In the genomic region with DNA sequence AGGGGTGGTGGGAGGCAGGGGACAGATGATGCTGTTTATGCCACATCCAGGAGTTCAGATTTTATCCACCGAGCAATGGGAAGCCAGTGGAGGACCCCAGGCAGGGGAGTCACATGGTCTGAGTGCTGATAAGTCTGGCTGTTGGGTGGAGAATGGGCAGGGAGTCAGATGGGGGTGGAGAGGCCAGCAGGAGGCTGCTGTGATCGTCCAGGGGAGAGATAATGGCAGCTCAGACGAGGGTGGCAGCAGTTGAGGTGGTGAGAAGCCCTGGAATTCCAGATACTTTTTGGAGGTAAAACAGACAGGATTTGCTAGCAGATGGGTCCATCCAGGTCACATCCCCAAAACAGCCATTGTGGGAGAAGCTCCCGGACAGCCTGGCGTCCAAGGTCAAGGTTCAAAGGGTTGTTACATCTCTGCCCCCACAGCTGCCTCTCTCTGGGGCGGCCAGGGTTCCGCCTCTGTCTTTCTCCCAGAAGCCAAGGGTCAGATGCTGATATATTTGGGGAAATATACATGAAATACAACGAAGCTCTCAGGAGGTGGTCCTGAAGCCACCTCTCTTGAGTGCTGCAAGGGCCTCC, we compare ENCODE assay signal across 33 cellular contexts.
"Had no signal": no experiment of that assay in that cellular context is flagged by ENCODE, and none has a peak within 500 bp of the region (broad histone marks: within the 10 kb centered on the region; RNA-seq: fewer than 3 reads in every experiment).

No MANE protein-coding gene starts in this region.

- H3K27ac ChIP-seq: brain microvascular endothelial cell, esophagus muscularis mucosa, foreskin keratinocyte, gastrocnemius medialis, heart left ventricle had no signal

- FAIRE-seq: astrocyte, colon had no signal

- H3K27ac Mint-ChIP-seq: activated CD4-positive, alpha-beta memory T cell treated with anti-CD3 and anti-CD28 coated beads for 36 hours; activated CD4-positive, alpha-beta T cell treated with anti-CD3 and anti-CD28 coated beads for 36 hours; activated CD4-positive, alpha-beta T cell treated with anti-CD3 and anti-CD28 coated beads, Interleukin-2, amount 10 ng/mL, durations not matched to agents 24 days and 14 days; activated CD8-positive, alpha-beta memory T cell treated with anti-CD3 and anti-CD28 coated beads, Interleukin-2, amount 10 ng/mL, durations not matched to agents 7 days and 5 days; activated CD8-positive, alpha-beta T cell treated with anti-CD3 and anti-CD28 coated beads, Interleukin-2, amount 10 ng/mL, durations not matched to agents 7 days and 5 days; activated naive CD4-positive, alpha-beta T cell treated with anti-CD3 and anti-CD28 coated beads for 36 hours; activated naive CD4-positive, alpha-beta T cell treated with anti-CD3 and anti-CD28 coated beads, Interleukin-2, amount 50 U/mL, for 24 hours; activated naive CD8-positive, alpha-beta T cell treated with anti-CD3 and anti-CD28 coated beads, Interleukin-2, amount 10 ng/mL, durations not matched to agents 7 days and 5 days; activated T-helper 1 cell treated with anti-CD3 and anti-CD28 coated beads, Interleukin-12 subunit alpha, Interleukin-12 subunit beta, Interleukin-2, Interleukin-4 antibody, amounts not matched to agents 30 ng/mL and 10 ng/mL and 1 ng/mL, durations not matched to agents 14 hours and 24 hours and 36 hours; activated T-helper 2 cell treated with anti-CD3 and anti-CD28 coated beads, Interferon-gamma antibody, Interleukin-2, Interleukin-4, amounts not matched to agents 10 μg/mL and 5 μg/mL and 100 μg/mL, durations not matched to agents 14 hours and 24 hours and 36 hours; effector memory CD8-positive, alpha-beta T cell had no signal

- H3K9me3 ChIP-seq: esophagus muscularis mucosa, gastrocnemius medialis, heart left ventricle had no signal

- H3K4me1 Mint-ChIP-seq: activated CD4-positive, alpha-beta T cell treated with anti-CD3 and anti-CD28 coated beads for 36 hours; activated CD4-positive, alpha-beta T cell treated with anti-CD3 and anti-CD28 coated beads, Interleukin-2, amount 10 ng/mL, durations not matched to agents 24 days and 14 days; activated CD8-positive, alpha-beta memory T cell treated with anti-CD3 and anti-CD28 coated beads, Interleukin-2, amount 10 ng/mL, durations not matched to agents 7 days and 5 days; activated naive CD4-positive, alpha-beta T cell treated with anti-CD3 and anti-CD28 coated beads, Interleukin-2, amount 50 U/mL, for 24 hours; activated naive CD8-positive, alpha-beta T cell treated with anti-CD3 and anti-CD28 coated beads, Interleukin-2, amount 10 ng/mL, durations not matched to agents 7 days and 5 days had no signal

- H3K36me3 ChIP-seq: brain microvascular endothelial cell, esophagus muscularis mucosa, gastrocnemius medialis, heart left ventricle had no signal

- ATAC-seq: activated CD4-positive, alpha-beta T cell treated with anti-CD3 and anti-CD28 coated beads for 36 hours; activated CD8-positive, alpha-beta memory T cell treated with anti-CD3 and anti-CD28 coated beads, Interleukin-2, amount 10 ng/mL, durations not matched to agents 7 days and 5 days; activated CD8-positive, alpha-beta T cell treated with anti-CD3 and anti-CD28 coated beads, Interleukin-2, amount 10 ng/mL, durations not matched to agents 7 days and 5 days; effector memory CD8-positive, alpha-beta T cell; foreskin keratinocyte; gastrocnemius medialis; heart left ventricle had no signal

- H3K4me3 Mint-ChIP-seq: activated CD4-positive, alpha-beta memory T cell treated with anti-CD3 and anti-CD28 coated beads for 36 hours; activated CD4-positive, alpha-beta T cell treated with anti-CD3 and anti-CD28 coated beads for 36 hours; activated CD4-positive, alpha-beta T cell treated with anti-CD3 and anti-CD28 coated beads, Interleukin-2, amount 10 ng/mL, durations not matched to agents 24 days and 14 days; activated CD8-positive, alpha-beta memory T cell treated with anti-CD3 and anti-CD28 coated beads, Interleukin-2, amount 10 ng/mL, durations not matched to agents 7 days and 5 days; activated CD8-positive, alpha-beta T cell treated with anti-CD3 and anti-CD28 coated beads, Interleukin-2, amount 10 ng/mL, durations not matched to agents 7 days and 5 days; activated naive CD4-positive, alpha-beta T cell treated with anti-CD3 and anti-CD28 coated beads for 36 hours; activated naive CD4-positive, alpha-beta T cell treated with anti-CD3 and anti-CD28 coated beads, Interleukin-2, amount 50 U/mL, for 24 hours; activated naive CD8-positive, alpha-beta T cell treated with anti-CD3 and anti-CD28 coated beads, Interleukin-2, amount 10 ng/mL, durations not matched to agents 7 days and 5 days; activated T-helper 1 cell treated with anti-CD3 and anti-CD28 coated beads, Interleukin-12 subunit alpha, Interleukin-12 subunit beta, Interleukin-2, Interleukin-4 antibody, amounts not matched to agents 30 ng/mL and 10 ng/mL and 1 ng/mL, durations not matched to agents 14 hours and 24 hours and 36 hours; effector memory CD8-positive, alpha-beta T cell had no signal

- DNase-seq: activated CD4-positive, alpha-beta memory T cell treated with anti-CD3 and anti-CD28 coated beads for 36 hours; activated CD4-positive, alpha-beta T cell treated with anti-CD3 and anti-CD28 coated beads for 36 hours; activated CD4-positive, alpha-beta T cell treated with anti-CD3 and anti-CD28 coated beads, Interleukin-2, amount 10 ng/mL, durations not matched to agents 24 days and 14 days; activated CD4-positive, CD25-positive, alpha-beta regulatory T cell; activated CD4-positive, CD25-positive, alpha-beta regulatory T cell treated with anti-CD3 and anti-CD28 coated beads, Interleukin-2, amount 50 U/mL, for 72 hours; activated CD8-positive, alpha-beta memory T cell treated with anti-CD3 and anti-CD28 coated beads, Interleukin-2, amount 10 ng/mL, durations not matched to agents 7 days and 5 days; activated CD8-positive, alpha-beta memory T cell treated with anti-CD3 and anti-CD28 coated beads, Interleukin-2, amount 50 U/mL, for 4 hours; activated CD8-positive, alpha-beta T cell treated with anti-CD3 and anti-CD28 coated beads, Interleukin-2, amount 10 ng/mL, durations not matched to agents 7 days and 5 days; activated effector memory CD4-positive, alpha-beta T cell treated with anti-CD3 and anti-CD28 coated beads, Interleukin-2, amount 50 U/mL, for 16 hours; activated naive CD4-positive, alpha-beta T cell treated with anti-CD3 and anti-CD28 coated beads for 36 hours; activated naive CD8-positive, alpha-beta T cell treated with anti-CD3 and anti-CD28 coated beads, Interleukin-2, amount 10 ng/mL, durations not matched to agents 7 days and 5 days; activated T-cell treated with anti-CD3 and anti-CD28 coated beads, Interleukin-2, amount 50 U/mL, for 1 hour; activated T-cell treated with anti-CD3 and anti-CD28 coated beads, Interleukin-2, amount 50 U/mL, for 48 hours; amniotic stem cell; anterior cingulate cortex; brain microvascular endothelial cell; caudate nucleus; cortex of kidney; dermis blood vessel endothelial cell; effector CD4-positive, alpha-beta T cell; effector memory CD8-positive, alpha-beta T cell; erythroblast; foreskin keratinocyte; gastrocnemius medialis; glutamatergic neuron; heart left ventricle; T-helper 2 cell had no signal

- H3K27me3 Mint-ChIP-seq: activated CD4-positive, alpha-beta T cell treated with anti-CD3 and anti-CD28 coated beads, Interleukin-2, amount 10 ng/mL, durations not matched to agents 24 days and 14 days; activated CD8-positive, alpha-beta memory T cell treated with anti-CD3 and anti-CD28 coated beads, Interleukin-2, amount 10 ng/mL, durations not matched to agents 7 days and 5 days had no signal

- H3K36me3 Mint-ChIP-seq: activated CD4-positive, alpha-beta memory T cell treated with anti-CD3 and anti-CD28 coated beads for 36 hours; activated CD8-positive, alpha-beta memory T cell treated with anti-CD3 and anti-CD28 coated beads, Interleukin-2, amount 10 ng/mL, durations not matched to agents 7 days and 5 days; activated naive CD4-positive, alpha-beta T cell treated with anti-CD3 and anti-CD28 coated beads, Interleukin-2, amount 50 U/mL, for 24 hours; activated naive CD8-positive, alpha-beta T cell treated with anti-CD3 and anti-CD28 coated beads, Interleukin-2, amount 10 ng/mL, durations not matched to agents 7 days and 5 days had no signal

- H3K4me1 ChIP-seq: esophagus muscularis mucosa, foreskin keratinocyte, gastrocnemius medialis, heart left ventricle had no signal

- H3K9me3 Mint-ChIP-seq: activated CD4-positive, alpha-beta memory T cell treated with anti-CD3 and anti-CD28 coated beads for 36 hours; activated CD4-positive, alpha-beta T cell treated with anti-CD3 and anti-CD28 coated beads, Interleukin-2, amount 10 ng/mL, durations not matched to agents 24 days and 14 days; activated naive CD4-positive, alpha-beta T cell treated with anti-CD3 and anti-CD28 coated beads for 36 hours; activated naive CD4-positive, alpha-beta T cell treated with anti-CD3 and anti-CD28 coated beads, Interleukin-2, amount 50 U/mL, for 24 hours; activated naive CD8-positive, alpha-beta T cell treated with anti-CD3 and anti-CD28 coated beads, Interleukin-2, amount 10 ng/mL, durations not matched to agents 7 days and 5 days; activated T-helper 1 cell treated with anti-CD3 and anti-CD28 coated beads, Interleukin-12 subunit alpha, Interleukin-12 subunit beta, Interleukin-2, Interleukin-4 antibody, amounts not matched to agents 30 ng/mL and 10 ng/mL and 1 ng/mL, durations not matched to agents 14 hours and 24 hours and 36 hours; activated T-helper 2 cell treated with anti-CD3 and anti-CD28 coated beads, Interferon-gamma antibody, Interleukin-2, Interleukin-4, amounts not matched to agents 10 μg/mL and 5 μg/mL and 100 μg/mL, durations not matched to agents 14 hours and 24 hours and 36 hours; effector memory CD8-positive, alpha-beta T cell had no signal

- H3K4me3 ChIP-seq: esophagus muscularis mucosa, gastrocnemius medialis, heart left ventricle had no signal

- H3K27me3 ChIP-seq: brain microvascular endothelial cell, foreskin keratinocyte had no signal
